12 cellular contexts compared by ENCODE assay signal in the genomic region with DNA sequence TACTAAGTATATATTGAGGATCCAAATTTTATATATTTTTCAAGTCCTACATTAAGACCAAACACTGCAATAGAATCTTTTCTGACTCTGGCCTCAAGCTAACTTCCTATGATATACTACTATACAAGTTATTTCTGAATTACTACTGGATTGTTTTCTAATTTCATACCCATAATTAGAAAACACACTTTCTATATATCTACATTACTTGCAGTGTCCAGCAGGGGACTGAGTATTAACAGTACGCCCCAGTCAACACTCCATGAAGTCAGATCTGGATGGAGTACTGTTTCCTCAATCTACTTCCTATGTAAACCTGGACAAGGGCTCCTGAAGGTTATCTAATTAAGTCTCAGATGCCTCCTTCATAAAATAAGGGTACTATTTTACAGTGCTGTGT.
A peak's percentile ranks its signal among the peaks of the same experiment; 100 is the strongest.
DNase-seq lines count a peak whose midpoint lies in the region; ATAC-seq, FAIRE-seq and TF ChIP-seq lines count a peak whose summit lies in the region.
"Had no signal": no experiment of that assay in that cellular context is flagged by ENCODE, and none has a peak within 500 bp of the region (broad histone marks: within the 10 kb centered on the region; RNA-seq: fewer than 3 reads in every experiment).

No MANE protein-coding gene starts in this region.

- H3K27ac Mint-ChIP-seq in neural crest cell (ENCODE audit: unreplicated experiment), result no peak overlapping the region

- no peaks in the 10 kb centered on the region for H3K9me3 ChIP-seq in body of pancreas

- H3K4me3 Mint-ChIP-seq in neural crest cell, result no peak overlapping the region
- H3K4me3 Mint-ChIP-seq: activated T-cell treated with anti-CD3 and anti-CD28 coated beads, Interleukin-2, amount 50 U/mL, for 4 hours had no signal

- no peak overlapping the region for H3K27ac ChIP-seq in body of pancreas

- no peaks in the 10 kb centered on the region for H3K4me1 ChIP-seq in body of pancreas

- intact Hi-C loops in body of pancreas (cut with DNase I), result no loop called here

- peak; percentile 1 for DNase-seq in NCI-H2171 (lab: John Stamatoyannopoulos, UW)
- DNase-seq in NCI-H2171 treated with DMSO at 0.1 percent for 48 hours (lab: John Stamatoyannopoulos, UW), result no peak
- peak; percentile 50 to 53 for DNase-seq in Kasumi-1 (lab: John Stamatoyannopoulos, UW)
- no peak for DNase-seq in body of pancreas
- DNase-seq in neural crest cell (ENCODE audit: low read depth, low spot score), result no peak
- DNase-seq in GM12891 (ENCODE audit: insufficient read length, low spot score), result no peak
- no peak for DNase-seq in H7
- DNase-seq: activated T-cell treated with anti-CD3 and anti-CD28 coated beads, Interleukin-2, amount 50 U/mL, for 4 hours; effector memory CD4-positive, alpha-beta T cell; small intestine; substantia nigra had no signal

- H3K27me3 ChIP-seq in body of pancreas (no peaks in the 10 kb centered on the region), H7 (ENCODE audit: control insufficient read depth, insufficient read depth, low read length) (no peaks in the 10 kb centered on the region)

- H3K4me1 Mint-ChIP-seq in neural crest cell, result no peaks in the 10 kb centered on the region

- H3K27me3 Mint-ChIP-seq in neural crest cell (ENCODE audit: low read depth), result no peaks in the 10 kb centered on the region

- H3K36me3 ChIP-seq in body of pancreas (replicated peaks in 1 of 2; ENCODE audit: insufficient read depth in 1 of 2, low read depth in 2 of 2), result no peaks in the 10 kb centered on the region
- no peaks in the 10 kb centered on the region; the same call in 1 of the 2 replicates for H3K36me3 ChIP-seq in H7 (replicated peaks; ENCODE audit: control insufficient read depth, insufficient read depth, low read length)

- WGBS in body of pancreas, 2 donors, result 44 to 74% methylated on average over 1 of the region's 1 CpG

- TF ChIP-seq CTCF in body of pancreas (IDR thresholded peaks at IDR 0.05), result peak in 4 of 7 experiments; percentile 17 to 20 (median 18)
- peak; percentile 53 for TF ChIP-seq CTCF in neural crest cell (conservative IDR thresholded peaks at IDR 0.05)

- TF ChIP-seq POLR2A in body of pancreas (IDR thresholded peaks at IDR 0.05), result no peak
- no peak for TF ChIP-seq POLR2A in GM12891 (IDR thresholded peaks at IDR 0.05; ENCODE audit: low read depth, low read length)

- H3K9me3 Mint-ChIP-seq in neural crest cell, result no peaks in the 10 kb centered on the region
- H3K9me3 Mint-ChIP-seq: activated T-cell treated with anti-CD3 and anti-CD28 coated beads, Interleukin-2, amount 50 U/mL, for 4 hours had no signal

- H3K36me3 Mint-ChIP-seq in neural crest cell (ENCODE audit: low read depth), result no peaks in the 10 kb centered on the region

- ATAC-seq in body of pancreas (no peak), GM21529 (IDR thresholded peaks at IDR 0.05; ENCODE audit: unreplicated experiment) (no peak)
- ATAC-seq: activated T-cell treated with anti-CD3 and anti-CD28 coated beads, Interleukin-2, amount 50 U/mL, for 4 hours had no signal

- H3K4me3 ChIP-seq in body of pancreas, result no peak overlapping the region
- no peak overlapping the region for H3K4me3 ChIP-seq in H7 (ENCODE audit: insufficient read depth, low read depth, low read length)

- FAIRE-seq in GM12891 (lab: Jason Lieb, UNC), result no peak
- FAIRE-seq: small intestine had no signal

TF ChIP-seq in GM12891, 5 proteins besides CTCF, POLR2A, EP300 and RAD21:
- no peak for TF ChIP-seq SPI1 (IDR thresholded peaks at IDR 0.05; ENCODE audit: low read depth, low read length)
- no peak for TF ChIP-seq POLR2AphosphoS5 (IDR thresholded peaks at IDR 0.05; ENCODE audit: low read depth, low read length)
- TF ChIP-seq POU2F2 (IDR thresholded peaks at IDR 0.05; ENCODE audit: low read depth, low read length), result no peak
- no peak for TF ChIP-seq TAF1 (IDR thresholded peaks at IDR 0.05; ENCODE audit: low read depth, low read length)
- no peak for TF ChIP-seq PAX5 (IDR thresholded peaks at IDR 0.05; ENCODE audit: insufficient read depth, low read length, severe bottlenecking)

Comparison
In these comparisons a context has a peak if more than half of its experiments do, and no peak if none do; other contexts are left out.
1. DNase-seq: peak in NCI-H2171 (single experiment) and Kasumi-1 (2 of 2); none in NCI-H2171 treated with DMSO at 0.1 percent for 48 hours (single experiment), body of pancreas (0 of 4), neural crest cell (single experiment), GM12891 (single experiment) and H7 (single experiment).